Comparison of ENCODE assay signal across 26 cellular contexts in the genomic region with DNA sequence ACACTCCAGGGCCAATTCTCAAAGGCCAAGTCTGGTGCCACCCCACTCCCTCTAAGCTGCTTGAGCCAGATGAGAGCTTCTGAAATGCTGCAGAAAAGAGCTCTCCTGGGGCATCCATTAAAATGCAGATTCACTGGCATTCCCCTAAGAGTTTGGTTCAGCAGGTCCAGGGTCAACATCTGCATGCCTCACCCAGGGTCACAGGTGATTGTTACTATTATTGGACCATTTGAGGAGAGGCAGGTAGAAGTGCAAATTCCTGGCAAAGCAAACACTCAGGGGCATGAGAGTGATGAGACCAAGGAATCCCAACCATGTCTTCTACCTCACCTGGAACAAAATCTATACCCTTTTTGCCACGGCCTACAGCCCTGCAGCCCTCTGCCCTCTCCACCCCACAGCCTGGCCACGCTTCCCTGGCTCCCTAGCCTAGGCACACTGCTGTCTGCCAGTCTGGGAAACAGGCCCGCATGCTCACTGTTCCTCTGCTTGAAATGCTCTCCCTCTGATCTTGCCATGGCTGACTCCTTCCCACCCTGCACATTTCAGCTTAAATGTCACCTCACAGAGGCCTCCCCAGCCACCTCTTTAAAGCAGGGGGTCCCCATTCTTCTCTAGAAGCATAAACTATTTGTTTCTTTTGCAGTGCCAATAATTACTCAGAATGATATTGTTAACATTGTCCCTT. TPM values are rescaled to one million over a fixed set of nuclear protein-coding genes. Genes with fewer than 3 reads are reported as not detected.
"Had no signal": no experiment of that assay in that cellular context is flagged by ENCODE, and none has a peak within 500 bp of the region (broad histone marks: within the 10 kb centered on the region; RNA-seq: fewer than 3 reads in every experiment).

No MANE protein-coding gene starts in this region.

- H3K9me3 Mint-ChIP-seq: central memory CD8-positive, alpha-beta T cell; memory B cell; mesothelial cell of epicardium; natural killer cell treated with Interleukin-12 subunit alpha and Interleukin-12 subunit beta and Interleukin-15 and Interleukin-18, amount 100 ng/mL, for 72 hours had no signal

- H3K36me3 Mint-ChIP-seq: memory B cell; mesothelial cell of epicardium; natural killer cell treated with Interleukin-12 subunit alpha and Interleukin-12 subunit beta and Interleukin-15 and Interleukin-18, amount 100 ng/mL, for 72 hours had no signal

- DNase-seq: cortex of kidney; dorsolateral prefrontal cortex; effector CD8-positive, alpha-beta T cell; esophagus squamous epithelium; foreskin fibroblast; left cardiac atrium; left ventricle myocardium inferior; lower lobe of right lung; occipital lobe; right lobe of liver; stimulated activated CD4-positive, alpha-beta T cell treated with anti-CD3 and anti-CD28 coated beads, Interleukin-4, amount 100 ng/mL, for 1 hour; stimulated activated CD8-positive, alpha-beta memory T cell treated with anti-CD3 and anti-CD28 coated beads, Interleukin-4, amount 100 ng/mL, for 48 hours; stimulated activated naive CD4-positive, alpha-beta T cell; stomach; transverse colon had no signal

- H3K36me3 ChIP-seq: esophagus squamous epithelium, gastroesophageal sphincter, left ventricle myocardium inferior, lower lobe of right lung, pancreas, right lobe of liver, thoracic aorta, transverse colon had no signal

- H3K9me3 ChIP-seq: esophagus squamous epithelium, gastroesophageal sphincter, left ventricle myocardium inferior, lower lobe of right lung, pancreas, right lobe of liver, stomach, thoracic aorta, transverse colon had no signal

- H3K27me3 ChIP-seq: dorsolateral prefrontal cortex, esophagus squamous epithelium, gastroesophageal sphincter, pancreas, right lobe of liver, stomach, transverse colon had no signal

- H3K27me3 Mint-ChIP-seq: central memory CD8-positive, alpha-beta T cell; memory B cell; natural killer cell treated with Interleukin-12 subunit alpha and Interleukin-12 subunit beta and Interleukin-15 and Interleukin-18, amount 100 ng/mL, for 72 hours; progenitor cell of endocrine pancreas had no signal

- H3K4me3 Mint-ChIP-seq: central memory CD8-positive, alpha-beta T cell; memory B cell; mesothelial cell of epicardium; natural killer cell treated with Interleukin-12 subunit alpha and Interleukin-12 subunit beta and Interleukin-15 and Interleukin-18, amount 100 ng/mL, for 72 hours had no signal

- H3K27ac ChIP-seq: dorsolateral prefrontal cortex, esophagus squamous epithelium, gastroesophageal sphincter, left ventricle myocardium inferior, lower lobe of right lung, pancreas, right lobe of liver, stomach, thoracic aorta, transverse colon had no signal

- H3K4me3 ChIP-seq: dorsolateral prefrontal cortex, esophagus squamous epithelium, gastroesophageal sphincter, left ventricle myocardium inferior, lower lobe of right lung, pancreas, right lobe of liver, stomach, thoracic aorta, transverse colon had no signal

- ATAC-seq: gastroesophageal sphincter; left cardiac atrium; lower lobe of right lung; natural killer cell treated with Interleukin-12 subunit alpha and Interleukin-12 subunit beta and Interleukin-15 and Interleukin-18, amount 100 ng/mL, for 72 hours; right lobe of liver had no signal

- H3K27ac Mint-ChIP-seq: mesothelial cell of epicardium; natural killer cell treated with Interleukin-12 subunit alpha and Interleukin-12 subunit beta and Interleukin-15 and Interleukin-18, amount 100 ng/mL, for 72 hours had no signal

RNA-seq across cellular contexts. Expression of a gene that starts 4.4 kb away (rescaled TPM):
- total RNA-seq: natural killer cell treated with Interleukin-12 subunit alpha and Interleukin-12 subunit beta and Interleukin-15 and Interleukin-18, amount 100 ng/mL, for 72 hours; occipital lobe had no signal

RNA-seq across cellular contexts. Expression of a gene that starts 21.8 kb away (rescaled TPM):
- total RNA-seq: natural killer cell treated with Interleukin-12 subunit alpha and Interleukin-12 subunit beta and Interleukin-15 and Interleukin-18, amount 100 ng/mL, for 72 hours had no signal

RNA-seq across cellular contexts. Expression of a gene that starts 35.2 kb away (rescaled TPM):
- total RNA-seq: gastroesophageal sphincter; left cardiac atrium; left ventricle myocardium inferior; mesothelial cell of epicardium; mucosa of gallbladder; natural killer cell treated with Interleukin-12 subunit alpha and Interleukin-12 subunit beta and Interleukin-15 and Interleukin-18, amount 100 ng/mL, for 72 hours; occipital lobe; pancreas; right lobe of liver; stomach; thoracic aorta; transverse colon; urinary bladder had no signal
- polyA plus RNA-seq: keratinocyte, stomach, urinary bladder had no signal
